ENCODE assay signal across 15 cellular contexts in genomic region chr14:55188686-55189295, GRCh38. TPM values are rescaled to one million over a fixed set of nuclear protein-coding genes. Genes with fewer than 3 reads are reported as not detected.
DNase-seq lines count a peak whose midpoint lies in the region; ATAC-seq, FAIRE-seq and TF ChIP-seq lines count a peak whose summit lies in the region.
"Had no signal": no experiment of that assay in that cellular context is flagged by ENCODE, and none has a peak within 500 bp of the region (broad histone marks: within the 10 kb centered on the region; RNA-seq: fewer than 3 reads in every experiment).

No MANE protein-coding gene starts in this region.

- H3K27ac Mint-ChIP-seq in activated CD4-positive, alpha-beta T cell treated with anti-CD3 and anti-CD28 coated beads, Interleukin-2, amount 10 ng/mL, durations not matched to agents 24 days and 14 days, result no peak overlapping the region
- H3K27ac Mint-ChIP-seq in astrocyte (ENCODE audit: unreplicated experiment) (no peak overlapping the region), nephron (no peak overlapping the region)

- no peak for ATAC-seq in GM18867 (IDR thresholded peaks at IDR 0.05; ENCODE audit: unreplicated experiment)

- H3K9ac ChIP-seq in astrocyte (ENCODE audit: low read length), result no peak overlapping the region

- H4K20me1 ChIP-seq in astrocyte (ENCODE audit: insufficient read depth, low read length), result no peaks in the 10 kb centered on the region

- H3K4me2 ChIP-seq in astrocyte (ENCODE audit: low read length), result no peak overlapping the region

- H3K79me2 ChIP-seq in astrocyte (ENCODE audit: insufficient read depth, low read length), result peaks cover 57% of the 10 kb centered on the region

- no peak for DNase-seq in activated CD4-positive, alpha-beta T cell treated with anti-CD3 and anti-CD28 coated beads, Interleukin-2, amount 10 ng/mL, durations not matched to agents 24 days and 14 days
- no peak for DNase-seq in activated CD4-positive, alpha-beta T cell treated with anti-CD3 and anti-CD28 coated beads, Interleukin-2, amount 50 U/mL, for 4 hours
- DNase-seq in HCEC 1CT (peak; percentile 11), astrocyte (ENCODE audit: low read depth) (peak; percentile 33), ecto neural progenitor cell (ENCODE audit: low spot score) (no peak)
- DNase-seq in effector CD4-positive, alpha-beta T cell, result no peak
- DNase-seq: effector memory CD4-positive, alpha-beta T cell; kidney; NCI-H2029; NCI-H774; SHP77; stimulated activated CD8-positive, alpha-beta memory T cell treated with anti-CD3 and anti-CD28 coated beads, Interleukin-4, amount 100 ng/mL, for 48 hours; upper lobe of left lung had no signal

- no peak overlapping the region for H2AFZ ChIP-seq in astrocyte (ENCODE audit: low read depth, low read length)

- H3K27me3 ChIP-seq in astrocyte (ENCODE audit: insufficient read depth, low read length), result no peaks in the 10 kb centered on the region
- H3K27me3 ChIP-seq: upper lobe of left lung had no signal

- H3K27me3 Mint-ChIP-seq in activated CD4-positive, alpha-beta T cell treated with anti-CD3 and anti-CD28 coated beads, Interleukin-2, amount 10 ng/mL, durations not matched to agents 24 days and 14 days, result no peaks in the 10 kb centered on the region
- H3K27me3 Mint-ChIP-seq in astrocyte (ENCODE audit: low read depth, unreplicated experiment), result no peaks in the 10 kb centered on the region
- no peaks in the 10 kb centered on the region for H3K27me3 Mint-ChIP-seq in nephron (ENCODE audit: low read depth)

- intact Hi-C loops in activated CD4-positive, alpha-beta T cell treated with anti-CD3 and anti-CD28 coated beads, Interleukin-2, amount 10 ng/mL, durations not matched to agents 24 days and 14 days (cut with micrococcal nuclease), result no loop called here

- peaks cover 14% of the 10 kb centered on the region for H3K36me3 Mint-ChIP-seq in activated CD4-positive, alpha-beta T cell treated with anti-CD3 and anti-CD28 coated beads, Interleukin-2, amount 10 ng/mL, durations not matched to agents 24 days and 14 days (ENCODE audit: low read depth)
- no peaks in the 10 kb centered on the region for H3K36me3 Mint-ChIP-seq in astrocyte (ENCODE audit: low read depth, unreplicated experiment)
- H3K36me3 Mint-ChIP-seq in nephron (ENCODE audit: low read depth), result peaks cover 9% of the 10 kb centered on the region

- H3K4me1 ChIP-seq in astrocyte (ENCODE audit: insufficient read depth, low read length), result no peaks in the 10 kb centered on the region

- TF ChIP-seq CTCF in astrocyte (IDR thresholded peaks at IDR 0.05; ENCODE audit: insufficient read depth, low read depth, low read length) (no peak), nephron (IDR thresholded peaks at IDR 0.05; ENCODE audit: unreplicated experiment in 3 of 3) (no peak)

- H3K36me3 ChIP-seq in astrocyte (ENCODE audit: insufficient read depth, low read length), result no peaks in the 10 kb centered on the region
- H3K36me3 ChIP-seq: upper lobe of left lung had no signal

- FAIRE-seq in astrocyte (lab: Jason Lieb, UNC), result no peak
- FAIRE-seq: kidney had no signal

- no peak overlapping the region for H3K27ac ChIP-seq in astrocyte (ENCODE audit: low read depth, low read length)
- H3K27ac ChIP-seq: upper lobe of left lung had no signal

- no peaks in the 10 kb centered on the region for H3K9me3 Mint-ChIP-seq in activated CD4-positive, alpha-beta T cell treated with anti-CD3 and anti-CD28 coated beads, Interleukin-2, amount 10 ng/mL, durations not matched to agents 24 days and 14 days
- no peaks in the 10 kb centered on the region for H3K9me3 Mint-ChIP-seq in astrocyte (ENCODE audit: unreplicated experiment)
- peaks cover 5% of the 10 kb centered on the region for H3K9me3 Mint-ChIP-seq in nephron

- H3K9me3 ChIP-seq in astrocyte (ENCODE audit: insufficient read depth, low read depth, low read length), result no peaks in the 10 kb centered on the region
- H3K9me3 ChIP-seq: upper lobe of left lung had no signal

- peak overlapping the region; percentile 94 for H3K4me3 Mint-ChIP-seq in activated CD4-positive, alpha-beta T cell treated with anti-CD3 and anti-CD28 coated beads, Interleukin-2, amount 10 ng/mL, durations not matched to agents 24 days and 14 days
- no peak overlapping the region for H3K4me3 Mint-ChIP-seq in astrocyte (ENCODE audit: unreplicated experiment)
- peak overlapping the region; percentile 83 to 89 (median 88) for H3K4me3 Mint-ChIP-seq in nephron

- peaks cover 39% of the 10 kb centered on the region for H3K4me1 Mint-ChIP-seq in activated CD4-positive, alpha-beta T cell treated with anti-CD3 and anti-CD28 coated beads, Interleukin-2, amount 10 ng/mL, durations not matched to agents 24 days and 14 days
- H3K4me1 Mint-ChIP-seq in astrocyte (ENCODE audit: low read depth, unreplicated experiment) (no peaks in the 10 kb centered on the region), nephron (peaks cover 21% of the 10 kb centered on the region)

- H3K4me3 ChIP-seq in astrocyte (ENCODE audit: insufficient read depth, low read depth, low read length), result no peak overlapping the region
- H3K4me3 ChIP-seq: upper lobe of left lung had no signal

RNA-seq across cellular contexts. Expression of gene DLGAP5, which starts 2.6 kb away (rescaled TPM):
- total RNA-seq in activated CD4-positive, alpha-beta T cell treated with anti-CD3 and anti-CD28 coated beads, Interleukin-2, amount 10 ng/mL, durations not matched to agents 24 days and 14 days, result 28.7 and 32.4 TPM in 2 replicates
- total RNA-seq in astrocyte, result 2.2 and 5.4 TPM in 2 replicates

RNA-seq across cellular contexts. Expression of gene LGALS3, which starts 59.7 kb away (rescaled TPM):
- total RNA-seq in activated CD4-positive, alpha-beta T cell treated with anti-CD3 and anti-CD28 coated beads, Interleukin-2, amount 10 ng/mL, durations not matched to agents 24 days and 14 days, result 11.1 and 12.2 TPM in 2 replicates
- total RNA-seq in astrocyte, result 37.4 and 48.3 TPM in 2 replicates

Comparison
In these comparisons a context has a peak if more than half of its experiments do, and no peak if none do; other contexts are left out.
1. DNase-seq: peak in HCEC 1CT (single experiment) and astrocyte (single experiment); none in activated CD4-positive, alpha-beta T cell treated with anti-CD3 and anti-CD28 coated beads, Interleukin-2, amount 10 ng/mL, durations not matched to agents 24 days and 14 days (single experiment), activated CD4-positive, alpha-beta T cell treated with anti-CD3 and anti-CD28 coated beads, Interleukin-2, amount 50 U/mL, for 4 hours (0 of 2), effector CD4-positive, alpha-beta T cell (single experiment) and ecto neural progenitor cell (single experiment).